Comparison of ENCODE assay signal across 8 cellular contexts in genomic region chr9:128927731-128928411, GRCh38. TPM values are rescaled to one million over a fixed set of nuclear protein-coding genes. Genes with fewer than 3 reads are reported as not detected.
DNase-seq lines count a peak whose midpoint lies in the region; ATAC-seq and TF ChIP-seq lines count a peak whose summit lies in the region.

No MANE protein-coding gene starts in this region.

- no peaks in the 10 kb centered on the region for H3K36me3 ChIP-seq in CD8-positive, alpha-beta memory T cell (ENCODE audit: insufficient read depth, low read length)

- peaks cover 5% of the 10 kb centered on the region for H3K4me1 ChIP-seq in CD8-positive, alpha-beta memory T cell (ENCODE audit: insufficient read depth, low read length)

- H3K27ac Mint-ChIP-seq in CD8-positive, alpha-beta memory T cell, result peak overlapping the region in 1 of 8 donors; percentile 82
- peak overlapping the region; percentile 73 for H3K27ac Mint-ChIP-seq in glutamatergic neuron (ENCODE audit: unreplicated experiment)

- CTCF ChIA-PET in CD8-positive, alpha-beta memory T cell (lab: Charles Lee), result interaction anchor here (0.6 to 11.7 kb wide), 29 partner anchors 9 to 566 kb away, joined by 3 to 155 read pairs (median 4); partner anchors contain the start of genes ENDOG, KYAT1 and LRRC8A

- H3K27me3 ChIP-seq in CD8-positive, alpha-beta memory T cell (ENCODE audit: insufficient read depth, low read length, poor library complexity, severe bottlenecking), result no peaks in the 10 kb centered on the region

- no peaks in the 10 kb centered on the region for H3K36me3 Mint-ChIP-seq in CD8-positive, alpha-beta memory T cell
- H3K36me3 Mint-ChIP-seq in glutamatergic neuron (ENCODE audit: unreplicated experiment), result no peaks in the 10 kb centered on the region

- no peaks in the 10 kb centered on the region for H3K27me3 Mint-ChIP-seq in CD8-positive, alpha-beta memory T cell
- peaks cover 4% of the 10 kb centered on the region for H3K27me3 Mint-ChIP-seq in glutamatergic neuron (ENCODE audit: unreplicated experiment)

- no peak overlapping the region for H3K27ac ChIP-seq in CD8-positive, alpha-beta memory T cell (ENCODE audit: low read depth, low read length)

- H3K4me3 ChIP-seq in CD8-positive, alpha-beta memory T cell (ENCODE audit: low read length), result no peak overlapping the region

- no peak for ATAC-seq in HG03045 (IDR thresholded peaks at IDR 0.05; ENCODE audit: unreplicated experiment)
- ATAC-seq in GM19324 (IDR thresholded peaks at IDR 0.05; ENCODE audit: low FRiP score, unreplicated experiment), result no peak

- POLR2A ChIA-PET in CD8-positive, alpha-beta memory T cell (lab: Charles Lee), result interaction anchor here (0.6 kb wide), 2 partner anchors 26 to 282 kb away, joined by 4 to 8 read pairs; no protein-coding TSS in a partner anchor

- H3K9me3 Mint-ChIP-seq in CD8-positive, alpha-beta memory T cell, result no peaks in the 10 kb centered on the region
- no peaks in the 10 kb centered on the region for H3K9me3 Mint-ChIP-seq in glutamatergic neuron (ENCODE audit: unreplicated experiment)

- DNase-seq in CD8-positive, alpha-beta memory T cell, result peak; percentile 20 to 67 (median 38)
- DNase-seq in HK-2 (ENCODE audit: unreplicated experiment) (peak; percentile 64), RKO (ENCODE audit: low spot score) (peak; percentile 70), glutamatergic neuron (peak; percentile 68), renal cortical epithelial cell (ENCODE audit: low read depth) (peak; percentile 16)
- DNase-seq in activated effector memory CD4-positive, alpha-beta T cell treated with anti-CD3 and anti-CD28 coated beads, Interleukin-2, amount 50 U/mL, for 16 hours, result peak; percentile 83

- H3K9me3 ChIP-seq in CD8-positive, alpha-beta memory T cell (ENCODE audit: low read length), result no peaks in the 10 kb centered on the region

- H3K4me1 Mint-ChIP-seq in CD8-positive, alpha-beta memory T cell, result peaks cover 6 to 9% (median 6%) of the 10 kb centered on the region in 3 donors
- peaks cover 2% of the 10 kb centered on the region for H3K4me1 Mint-ChIP-seq in glutamatergic neuron (ENCODE audit: low read depth, unreplicated experiment)

- peak; percentile 79 for TF ChIP-seq CTCF in glutamatergic neuron (IDR thresholded peaks at IDR 0.05; ENCODE audit: partially characterized antibody, unreplicated experiment)

- no peak overlapping the region for H3K4me3 Mint-ChIP-seq in CD8-positive, alpha-beta memory T cell
- peak overlapping the region; percentile 20 for H3K4me3 Mint-ChIP-seq in glutamatergic neuron (ENCODE audit: unreplicated experiment)

RNA-seq across cellular contexts. Expression of gene PHYHD1, which starts 7.1 kb away (rescaled TPM):
- under 1 TPM in 1 of 2 experiments, not detected in 1; 0.20 TPM for total RNA-seq in CD8-positive, alpha-beta memory T cell
- 0.64 TPM for polyA plus RNA-seq in CD8-positive, alpha-beta memory T cell
- total RNA-seq in glutamatergic neuron (ENCODE audit: unreplicated experiment) (4.4 TPM), renal cortical epithelial cell (38.4 and 71.2 TPM in 2 replicates)

RNA-seq across cellular contexts. Expression of gene DOLK, which starts 19.5 kb away (rescaled TPM):
- 10 to 100 TPM; 15.3 to 17.1 TPM for total RNA-seq in CD8-positive, alpha-beta memory T cell
- 6.8 TPM for polyA plus RNA-seq in CD8-positive, alpha-beta memory T cell
- total RNA-seq in glutamatergic neuron (ENCODE audit: unreplicated experiment), result 16.6 TPM
- total RNA-seq in renal cortical epithelial cell, result 20.5 and 24.6 TPM in 2 replicates

RNA-seq across cellular contexts. Expression of gene NUP188, which starts 19.6 kb away (rescaled TPM):
- total RNA-seq in CD8-positive, alpha-beta memory T cell, result 100 to 1,000 TPM; 144 to 150 TPM
- 41.3 TPM for polyA plus RNA-seq in CD8-positive, alpha-beta memory T cell
- total RNA-seq in glutamatergic neuron (ENCODE audit: unreplicated experiment) (63.6 TPM), renal cortical epithelial cell (23.3 and 38.3 TPM in 2 replicates)

RNA-seq across cellular contexts. Expression of gene LRRC8A, which starts 45.9 kb away (rescaled TPM):
- 10 to 100 TPM; 27.3 to 27.6 TPM for total RNA-seq in CD8-positive, alpha-beta memory T cell
- 42.7 TPM for polyA plus RNA-seq in CD8-positive, alpha-beta memory T cell
- 93.0 TPM for total RNA-seq in glutamatergic neuron (ENCODE audit: unreplicated experiment)
- 44.4 and 47.4 TPM in 2 replicates for total RNA-seq in renal cortical epithelial cell

RNA-seq across cellular contexts. Expression of gene KYAT1, which starts 46.1 kb away (rescaled TPM):
- total RNA-seq in CD8-positive, alpha-beta memory T cell, result 10 to 100 TPM in 1 of 2 experiments, 1 to 10 TPM in 1; 8.9 to 10.4 TPM
- 8.8 TPM for polyA plus RNA-seq in CD8-positive, alpha-beta memory T cell
- total RNA-seq in glutamatergic neuron (ENCODE audit: unreplicated experiment), result 19.5 TPM
- total RNA-seq in renal cortical epithelial cell, result 9.9 and 10.5 TPM in 2 replicates

Comparison
In these comparisons a context has a peak if more than half of its experiments do, and no peak if none do; other contexts are left out.
1. DNase-seq: peak in every context shown above with its lines; median percentile 83 in activated effector memory CD4-positive, alpha-beta T cell treated with anti-CD3 and anti-CD28 coated beads, Interleukin-2, amount 50 U/mL, for 16 hours; 70 in RKO; 68 in glutamatergic neuron; 64 in HK-2; 38 in CD8-positive, alpha-beta memory T cell; 16 in renal cortical epithelial cell.